ENCODE assay signal across 2 cellular contexts in the genomic region with DNA sequence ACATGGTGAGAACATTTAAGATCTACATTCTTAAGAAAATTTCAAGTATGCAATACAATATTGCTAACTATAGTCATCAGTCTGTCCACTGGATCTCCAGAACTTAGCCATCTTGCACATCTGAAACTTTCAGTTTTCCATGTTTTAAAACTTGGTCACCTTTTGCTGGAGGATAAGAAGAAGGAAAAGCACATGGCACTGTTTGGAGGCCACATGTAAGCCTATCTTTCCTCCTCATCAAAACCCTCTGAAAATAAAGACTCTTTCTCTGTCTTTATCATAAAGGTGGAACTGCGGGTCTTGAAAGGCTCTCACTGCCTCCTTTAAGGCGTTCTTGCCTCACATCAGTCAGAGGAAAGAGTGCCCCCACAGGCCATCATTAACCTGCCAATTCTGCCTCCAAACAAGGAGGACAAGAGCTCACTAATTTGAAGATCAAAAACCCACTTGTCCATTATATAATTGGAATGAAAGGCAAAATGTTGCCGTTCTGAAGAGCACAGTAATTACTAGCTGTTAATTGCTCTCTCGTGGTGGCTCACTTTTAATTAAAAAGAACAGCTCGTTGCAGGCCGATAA.
TF ChIP-seq lines count a peak whose summit lies in the region.

No MANE protein-coding gene starts in this region.

TF ChIP-seq in HCT116, 20 proteins besides CTCF, POLR2A, EP300 and RAD21 (continued from another document):
- TF ChIP-seq ELF1 (IDR thresholded peaks at IDR 0.05; ENCODE audit: borderline replicate concordance, low read depth): no peak
- TF ChIP-seq FOSL1 (IDR thresholded peaks at IDR 0.05; ENCODE audit: low read depth): no peak
- TF ChIP-seq, protein P1, sequence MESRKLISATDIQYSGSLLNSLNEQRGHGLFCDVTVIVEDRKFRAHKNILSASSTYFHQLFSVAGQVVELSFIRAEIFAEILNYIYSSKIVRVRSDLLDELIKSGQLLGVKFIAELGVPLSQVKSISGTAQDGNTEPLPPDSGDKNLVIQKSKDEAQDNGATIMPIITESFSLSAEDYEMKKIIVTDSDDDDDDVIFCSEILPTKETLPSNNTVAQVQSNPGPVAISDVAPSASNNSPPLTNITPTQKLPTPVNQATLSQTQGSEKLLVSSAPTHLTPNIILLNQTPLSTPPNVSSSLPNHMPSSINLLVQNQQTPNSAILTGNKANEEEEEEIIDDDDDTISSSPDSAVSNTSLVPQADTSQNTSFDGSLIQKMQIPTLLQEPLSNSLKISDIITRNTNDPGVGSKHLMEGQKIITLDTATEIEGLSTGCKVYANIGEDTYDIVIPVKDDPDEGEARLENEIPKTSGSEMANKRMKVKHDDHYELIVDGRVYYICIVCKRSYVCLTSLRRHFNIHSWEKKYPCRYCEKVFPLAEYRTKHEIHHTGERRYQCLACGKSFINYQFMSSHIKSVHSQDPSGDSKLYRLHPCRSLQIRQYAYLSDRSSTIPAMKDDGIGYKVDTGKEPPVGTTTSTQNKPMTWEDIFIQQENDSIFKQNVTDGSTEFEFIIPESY (IDR thresholded peaks at IDR 0.05; ENCODE audit: extremely low read depth, insufficient replicate concordance, low read length): no peak
- TF ChIP-seq CBX3 (IDR thresholded peaks at IDR 0.05; ENCODE audit: low read depth): no peak
- TF ChIP-seq, protein P2, sequence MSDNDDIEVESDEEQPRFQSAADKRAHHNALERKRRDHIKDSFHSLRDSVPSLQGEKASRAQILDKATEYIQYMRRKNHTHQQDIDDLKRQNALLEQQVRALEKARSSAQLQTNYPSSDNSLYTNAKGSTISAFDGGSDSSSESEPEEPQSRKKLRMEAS (IDR thresholded peaks at IDR 0.05): no peak
- no peak for TF ChIP-seq TCF7L2 (IDR thresholded peaks at IDR 0.05; ENCODE audit: borderline replicate concordance, extremely low read depth, insufficient read depth, insufficient read length)
- no peak for TF ChIP-seq ZFX (IDR thresholded peaks at IDR 0.05)
- no peak for TF ChIP-seq JUND (IDR thresholded peaks at IDR 0.05)
- TF ChIP-seq ZNF274 (IDR thresholded peaks at IDR 0.05; ENCODE audit: low read depth, low read length): no peak
- TF ChIP-seq YY1 (IDR thresholded peaks at IDR 0.05; ENCODE audit: extremely low read depth, insufficient replicate concordance, low read depth, low read length): no peak
- TF ChIP-seq, protein P3, sequence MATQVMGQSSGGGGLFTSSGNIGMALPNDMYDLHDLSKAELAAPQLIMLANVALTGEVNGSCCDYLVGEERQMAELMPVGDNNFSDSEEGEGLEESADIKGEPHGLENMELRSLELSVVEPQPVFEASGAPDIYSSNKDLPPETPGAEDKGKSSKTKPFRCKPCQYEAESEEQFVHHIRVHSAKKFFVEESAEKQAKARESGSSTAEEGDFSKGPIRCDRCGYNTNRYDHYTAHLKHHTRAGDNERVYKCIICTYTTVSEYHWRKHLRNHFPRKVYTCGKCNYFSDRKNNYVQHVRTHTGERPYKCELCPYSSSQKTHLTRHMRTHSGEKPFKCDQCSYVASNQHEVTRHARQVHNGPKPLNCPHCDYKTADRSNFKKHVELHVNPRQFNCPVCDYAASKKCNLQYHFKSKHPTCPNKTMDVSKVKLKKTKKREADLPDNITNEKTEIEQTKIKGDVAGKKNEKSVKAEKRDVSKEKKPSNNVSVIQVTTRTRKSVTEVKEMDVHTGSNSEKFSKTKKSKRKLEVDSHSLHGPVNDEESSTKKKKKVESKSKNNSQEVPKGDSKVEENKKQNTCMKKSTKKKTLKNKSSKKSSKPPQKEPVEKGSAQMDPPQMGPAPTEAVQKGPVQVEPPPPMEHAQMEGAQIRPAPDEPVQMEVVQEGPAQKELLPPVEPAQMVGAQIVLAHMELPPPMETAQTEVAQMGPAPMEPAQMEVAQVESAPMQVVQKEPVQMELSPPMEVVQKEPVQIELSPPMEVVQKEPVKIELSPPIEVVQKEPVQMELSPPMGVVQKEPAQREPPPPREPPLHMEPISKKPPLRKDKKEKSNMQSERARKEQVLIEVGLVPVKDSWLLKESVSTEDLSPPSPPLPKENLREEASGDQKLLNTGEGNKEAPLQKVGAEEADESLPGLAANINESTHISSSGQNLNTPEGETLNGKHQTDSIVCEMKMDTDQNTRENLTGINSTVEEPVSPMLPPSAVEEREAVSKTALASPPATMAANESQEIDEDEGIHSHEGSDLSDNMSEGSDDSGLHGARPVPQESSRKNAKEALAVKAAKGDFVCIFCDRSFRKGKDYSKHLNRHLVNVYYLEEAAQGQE (IDR thresholded peaks at IDR 0.05; ENCODE audit: low read depth): no peak
- TF ChIP-seq SP1 (IDR thresholded peaks at IDR 0.05; ENCODE audit: low read depth): no peak
- TF ChIP-seq SIN3A (IDR thresholded peaks at IDR 0.05; ENCODE audit: low read depth): no peak
- no peak for TF ChIP-seq EGR1 (IDR thresholded peaks at IDR 0.05; ENCODE audit: low read depth)
- no peak for TF ChIP-seq EZH2 (IDR thresholded peaks at IDR 0.05)

TF ChIP-seq in SK-N-SH treated with all-trans-retinoic acid at 6 μM for 48 hours, 23 proteins besides CTCF, POLR2A, EP300 and RAD21 (continued from another document):
- TF ChIP-seq, protein P4, sequence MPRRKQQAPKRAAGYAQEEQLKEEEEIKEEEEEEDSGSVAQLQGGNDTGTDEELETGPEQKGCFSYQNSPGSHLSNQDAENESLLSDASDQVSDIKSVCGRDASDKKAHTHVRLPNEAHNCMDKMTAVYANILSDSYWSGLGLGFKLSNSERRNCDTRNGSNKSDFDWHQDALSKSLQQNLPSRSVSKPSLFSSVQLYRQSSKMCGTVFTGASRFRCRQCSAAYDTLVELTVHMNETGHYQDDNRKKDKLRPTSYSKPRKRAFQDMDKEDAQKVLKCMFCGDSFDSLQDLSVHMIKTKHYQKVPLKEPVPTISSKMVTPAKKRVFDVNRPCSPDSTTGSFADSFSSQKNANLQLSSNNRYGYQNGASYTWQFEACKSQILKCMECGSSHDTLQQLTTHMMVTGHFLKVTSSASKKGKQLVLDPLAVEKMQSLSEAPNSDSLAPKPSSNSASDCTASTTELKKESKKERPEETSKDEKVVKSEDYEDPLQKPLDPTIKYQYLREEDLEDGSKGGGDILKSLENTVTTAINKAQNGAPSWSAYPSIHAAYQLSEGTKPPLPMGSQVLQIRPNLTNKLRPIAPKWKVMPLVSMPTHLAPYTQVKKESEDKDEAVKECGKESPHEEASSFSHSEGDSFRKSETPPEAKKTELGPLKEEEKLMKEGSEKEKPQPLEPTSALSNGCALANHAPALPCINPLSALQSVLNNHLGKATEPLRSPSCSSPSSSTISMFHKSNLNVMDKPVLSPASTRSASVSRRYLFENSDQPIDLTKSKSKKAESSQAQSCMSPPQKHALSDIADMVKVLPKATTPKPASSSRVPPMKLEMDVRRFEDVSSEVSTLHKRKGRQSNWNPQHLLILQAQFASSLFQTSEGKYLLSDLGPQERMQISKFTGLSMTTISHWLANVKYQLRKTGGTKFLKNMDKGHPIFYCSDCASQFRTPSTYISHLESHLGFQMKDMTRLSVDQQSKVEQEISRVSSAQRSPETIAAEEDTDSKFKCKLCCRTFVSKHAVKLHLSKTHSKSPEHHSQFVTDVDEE (CRISPR knock-in tag; IDR thresholded peaks at IDR 0.05): no peak
- TF ChIP-seq, protein P5, sequence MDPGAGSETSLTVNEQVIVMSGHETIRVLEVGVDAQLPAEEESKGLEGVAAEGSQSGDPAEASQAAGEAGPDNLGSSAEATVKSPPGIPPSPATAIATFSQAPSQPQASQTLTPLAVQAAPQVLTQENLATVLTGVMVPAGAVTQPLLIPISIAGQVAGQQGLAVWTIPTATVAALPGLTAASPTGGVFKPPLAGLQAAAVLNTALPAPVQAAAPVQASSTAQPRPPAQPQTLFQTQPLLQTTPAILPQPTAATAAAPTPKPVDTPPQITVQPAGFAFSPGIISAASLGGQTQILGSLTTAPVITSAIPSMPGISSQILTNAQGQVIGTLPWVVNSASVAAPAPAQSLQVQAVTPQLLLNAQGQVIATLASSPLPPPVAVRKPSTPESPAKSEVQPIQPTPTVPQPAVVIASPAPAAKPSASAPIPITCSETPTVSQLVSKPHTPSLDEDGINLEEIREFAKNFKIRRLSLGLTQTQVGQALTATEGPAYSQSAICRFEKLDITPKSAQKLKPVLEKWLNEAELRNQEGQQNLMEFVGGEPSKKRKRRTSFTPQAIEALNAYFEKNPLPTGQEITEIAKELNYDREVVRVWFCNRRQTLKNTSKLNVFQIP (CRISPR knock-in tag; IDR thresholded peaks at IDR 0.05; ENCODE audit: borderline replicate concordance, low read depth): no peak
- TF ChIP-seq ARNTL (CRISPR knock-in tag; IDR thresholded peaks at IDR 0.05; ENCODE audit: borderline replicate concordance, low read depth): no peak
- no peak for TF ChIP-seq ZNF70 (CRISPR knock-in tag; IDR thresholded peaks at IDR 0.05)
- no peak for TF ChIP-seq TOX (CRISPR knock-in tag; IDR thresholded peaks at IDR 0.05; ENCODE audit: borderline replicate concordance)
- no peak for TF ChIP-seq ISL1 (CRISPR knock-in tag; IDR thresholded peaks at IDR 0.05)
- no peak for TF ChIP-seq ZFP3 (CRISPR knock-in tag; IDR thresholded peaks at IDR 0.05)
- no peak for TF ChIP-seq CSDC2 (CRISPR knock-in tag; IDR thresholded peaks at IDR 0.05)
- no peak for TF ChIP-seq SNAI2 (CRISPR knock-in tag; IDR thresholded peaks at IDR 0.05)
- TF ChIP-seq PPARA (CRISPR knock-in tag; IDR thresholded peaks at IDR 0.05; ENCODE audit: borderline replicate concordance): no peak
- TF ChIP-seq, protein P6, sequence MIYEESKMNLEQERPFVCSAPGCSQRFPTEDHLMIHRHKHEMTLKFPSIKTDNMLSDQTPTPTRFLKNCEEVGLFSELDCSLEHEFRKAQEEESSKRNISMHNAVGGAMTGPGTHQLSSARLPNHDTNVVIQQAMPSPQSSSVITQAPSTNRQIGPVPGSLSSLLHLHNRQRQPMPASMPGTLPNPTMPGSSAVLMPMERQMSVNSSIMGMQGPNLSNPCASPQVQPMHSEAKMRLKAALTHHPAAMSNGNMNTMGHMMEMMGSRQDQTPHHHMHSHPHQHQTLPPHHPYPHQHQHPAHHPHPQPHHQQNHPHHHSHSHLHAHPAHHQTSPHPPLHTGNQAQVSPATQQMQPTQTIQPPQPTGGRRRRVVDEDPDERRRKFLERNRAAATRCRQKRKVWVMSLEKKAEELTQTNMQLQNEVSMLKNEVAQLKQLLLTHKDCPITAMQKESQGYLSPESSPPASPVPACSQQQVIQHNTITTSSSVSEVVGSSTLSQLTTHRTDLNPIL (CRISPR knock-in tag; IDR thresholded peaks at IDR 0.05; ENCODE audit: low read depth): no peak
- no peak for TF ChIP-seq ZC3H10 (CRISPR knock-in tag; IDR thresholded peaks at IDR 0.05)
